ENCODE assay signal across 19 cellular contexts in genomic region chr2:50922506-50922905, GRCh38.
"Had no signal": no experiment of that assay in that cellular context is flagged by ENCODE, and none has a peak within 500 bp of the region (broad histone marks: within the 10 kb centered on the region; RNA-seq: fewer than 3 reads in every experiment).

No MANE protein-coding gene starts in this region.

- H3K27ac Mint-ChIP-seq: activated CD4-positive, alpha-beta T cell treated with anti-CD3 and anti-CD28 coated beads, Interleukin-2, amount 10 ng/mL, durations not matched to agents 7 days and 5 days; activated naive CD4-positive, alpha-beta T cell treated with anti-CD3 and anti-CD28 coated beads for 36 hours; activated T-helper 17 cell treated with anti-CD3 and anti-CD28 coated beads, Interleukin-2, amount 50 U/mL, for 72 hours; natural killer cell had no signal

- ATAC-seq: activated T-helper 17 cell treated with anti-CD3 and anti-CD28 coated beads, Interleukin-2, amount 50 U/mL, for 72 hours; heart left ventricle; left lobe of liver; natural killer cell; psoas muscle; stimulated activated naive CD8-positive, alpha-beta T cell treated with anti-CD3 and anti-CD28 coated beads, Interleukin-15, Interleukin-2, amounts not matched to agents 100 U/mL and 50 U/mL, for 24 hours; upper lobe of right lung had no signal

- H3K27me3 Mint-ChIP-seq: activated CD4-positive, alpha-beta T cell treated with anti-CD3 and anti-CD28 coated beads, Interleukin-2, amount 10 ng/mL, durations not matched to agents 7 days and 5 days; activated T-helper 17 cell treated with anti-CD3 and anti-CD28 coated beads, Interleukin-2, amount 50 U/mL, for 72 hours had no signal

- H3K36me3 ChIP-seq: cardiac muscle cell, heart left ventricle, sigmoid colon, suprapubic skin, upper lobe of right lung had no signal

- H3K27ac ChIP-seq: cardiac muscle cell, heart left ventricle, psoas muscle, sigmoid colon, suprapubic skin, upper lobe of right lung had no signal

- H3K27me3 ChIP-seq: cardiac muscle cell, heart left ventricle, sigmoid colon, suprapubic skin, upper lobe of right lung had no signal

- FAIRE-seq: colon had no signal

- H3K4me3 Mint-ChIP-seq: activated CD4-positive, alpha-beta T cell treated with anti-CD3 and anti-CD28 coated beads, Interleukin-2, amount 10 ng/mL, durations not matched to agents 7 days and 5 days; activated naive CD4-positive, alpha-beta T cell treated with anti-CD3 and anti-CD28 coated beads for 36 hours; activated T-helper 17 cell treated with anti-CD3 and anti-CD28 coated beads, Interleukin-2, amount 50 U/mL, for 72 hours; natural killer cell had no signal

- H3K36me3 Mint-ChIP-seq: natural killer cell had no signal

- H3K4me1 Mint-ChIP-seq: activated CD4-positive, alpha-beta T cell treated with anti-CD3 and anti-CD28 coated beads, Interleukin-2, amount 10 ng/mL, durations not matched to agents 7 days and 5 days; activated T-helper 17 cell treated with anti-CD3 and anti-CD28 coated beads, Interleukin-2, amount 50 U/mL, for 72 hours; natural killer cell had no signal

- H3K4me3 ChIP-seq: cardiac muscle cell, heart left ventricle, psoas muscle, sigmoid colon, suprapubic skin, upper lobe of right lung had no signal

- H3K4me1 ChIP-seq: heart left ventricle, psoas muscle, sigmoid colon, suprapubic skin, upper lobe of right lung had no signal

- H3K9me3 ChIP-seq: heart left ventricle, psoas muscle, sigmoid colon, suprapubic skin, upper lobe of right lung had no signal

- DNase-seq: activated CD4-positive, alpha-beta T cell treated with anti-CD3 and anti-CD28 coated beads, Interleukin-2, amount 10 ng/mL, durations not matched to agents 7 days and 5 days; activated CD4-positive, CD25-positive, alpha-beta regulatory T cell; activated CD8-positive, alpha-beta memory T cell treated with anti-CD3 and anti-CD28 coated beads for 24 hours; activated naive CD4-positive, alpha-beta T cell treated with anti-CD3 and anti-CD28 coated beads for 36 hours; activated T-cell treated with anti-CD3 and anti-CD28 coated beads for 4 hours; foreskin melanocyte; heart left ventricle; natural killer cell; occipital lobe; psoas muscle; sigmoid colon; stimulated activated CD4-positive, alpha-beta T cell treated with anti-CD3 and anti-CD28 coated beads, Interleukin-12 subunit alpha, Interleukin-12 subunit beta, amount 100 ng/mL, for 4 hours; stimulated activated naive CD8-positive, alpha-beta T cell treated with anti-CD3 and anti-CD28 coated beads, Interleukin-15, Interleukin-2, amounts not matched to agents 100 U/mL and 50 U/mL, for 24 hours; upper lobe of right lung had no signal
